ENCODE assay signal across 1 cellular context in the genomic region with DNA sequence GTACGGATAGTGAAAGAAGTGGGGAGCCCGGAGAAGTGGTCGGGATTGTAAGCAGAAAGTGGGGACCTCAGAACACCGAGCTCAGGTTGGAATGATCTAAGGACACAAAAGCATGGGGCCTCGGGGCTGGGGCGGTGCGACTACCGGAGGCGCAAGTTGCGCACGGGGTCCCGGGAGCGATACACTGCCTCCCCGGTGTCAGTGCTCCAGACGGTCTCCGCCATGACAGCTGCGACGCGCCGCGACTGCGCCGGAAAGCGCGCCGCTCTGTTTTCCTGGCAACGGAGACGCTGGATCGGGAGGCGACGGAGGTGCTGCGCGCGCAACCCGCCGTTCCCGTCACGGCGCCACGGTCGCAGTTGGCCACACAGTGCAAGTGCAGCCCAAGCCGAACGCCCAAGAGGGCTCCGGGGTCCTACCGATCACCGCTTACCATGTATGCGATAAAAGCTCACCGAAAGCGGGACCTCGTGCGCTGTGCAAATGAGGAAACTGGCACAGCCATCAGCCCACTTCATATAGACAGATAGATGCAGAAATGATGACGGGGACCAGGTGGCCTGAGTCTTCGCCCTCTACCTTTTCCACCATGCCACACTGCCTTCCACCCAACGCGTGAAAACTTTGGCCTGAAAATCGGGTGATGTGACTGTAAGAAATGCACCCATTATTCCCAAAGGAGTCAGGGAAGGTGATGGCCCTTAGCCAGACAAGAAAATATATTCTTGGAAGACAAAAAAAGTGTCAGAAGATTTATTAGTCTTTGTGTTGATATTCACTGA.
TF ChIP-seq lines count a peak whose summit lies in the region.

A gene (minus strand): TSS at position 249 of the 782 bp plus-strand sequence. CDS start 25 bp downstream, at position 224.

TF ChIP-seq in GM12878, 131 proteins besides CTCF, POLR2A, EP300 and RAD21 (continued from another document):
- TF ChIP-seq, protein P1, sequence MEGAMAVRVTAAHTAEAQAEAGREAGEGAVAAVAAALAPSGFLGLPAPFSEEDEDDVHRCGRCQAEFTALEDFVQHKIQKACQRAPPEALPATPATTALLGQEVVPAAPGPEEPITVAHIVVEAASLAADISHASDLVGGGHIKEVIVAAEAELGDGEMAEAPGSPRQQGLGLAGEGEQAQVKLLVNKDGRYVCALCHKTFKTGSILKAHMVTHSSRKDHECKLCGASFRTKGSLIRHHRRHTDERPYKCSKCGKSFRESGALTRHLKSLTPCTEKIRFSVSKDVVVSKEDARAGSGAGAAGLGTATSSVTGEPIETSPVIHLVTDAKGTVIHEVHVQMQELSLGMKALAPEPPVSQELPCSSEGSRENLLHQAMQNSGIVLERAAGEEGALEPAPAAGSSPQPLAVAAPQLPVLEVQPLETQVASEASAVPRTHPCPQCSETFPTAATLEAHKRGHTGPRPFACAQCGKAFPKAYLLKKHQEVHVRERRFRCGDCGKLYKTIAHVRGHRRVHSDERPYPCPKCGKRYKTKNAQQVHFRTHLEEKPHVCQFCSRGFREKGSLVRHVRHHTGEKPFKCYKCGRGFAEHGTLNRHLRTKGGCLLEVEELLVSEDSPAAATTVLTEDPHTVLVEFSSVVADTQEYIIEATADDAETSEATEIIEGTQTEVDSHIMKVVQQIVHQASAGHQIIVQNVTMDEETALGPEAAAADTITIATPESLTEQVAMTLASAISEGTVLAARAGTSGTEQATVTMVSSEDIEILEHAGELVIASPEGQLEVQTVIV (IDR thresholded peaks at IDR 0.05; ENCODE audit: borderline replicate concordance, partially characterized antibody), result peak; percentile 98
- TF ChIP-seq SUZ12 (IDR thresholded peaks at IDR 0.05; ENCODE audit: unreplicated experiment), result no peak
- no peak for TF ChIP-seq ZNF622 (IDR thresholded peaks at IDR 0.05)
- TF ChIP-seq KLF5 (IDR thresholded peaks at IDR 0.05; ENCODE audit: partially characterized antibody), result peak; percentile 27
- TF ChIP-seq ZSCAN29 (IDR thresholded peaks at IDR 0.05), result no peak
- peak; percentile 71; the same call in 1 of the 2 replicates for TF ChIP-seq CHD2 (IDR thresholded peaks at IDR 0.05; ENCODE audit: borderline replicate concordance, low read depth, low read length)
- TF ChIP-seq SPI1 (IDR thresholded peaks at IDR 0.05; ENCODE audit: borderline replicate concordance, insufficient read depth, low read depth, low read length), result 0 out of 2 replicates have a peak, but pooled peaks have one; percentile 5
- TF ChIP-seq BRCA1 (IDR thresholded peaks at IDR 0.05; ENCODE audit: low read depth, low read length), result no peak
- TF ChIP-seq, protein P2, sequence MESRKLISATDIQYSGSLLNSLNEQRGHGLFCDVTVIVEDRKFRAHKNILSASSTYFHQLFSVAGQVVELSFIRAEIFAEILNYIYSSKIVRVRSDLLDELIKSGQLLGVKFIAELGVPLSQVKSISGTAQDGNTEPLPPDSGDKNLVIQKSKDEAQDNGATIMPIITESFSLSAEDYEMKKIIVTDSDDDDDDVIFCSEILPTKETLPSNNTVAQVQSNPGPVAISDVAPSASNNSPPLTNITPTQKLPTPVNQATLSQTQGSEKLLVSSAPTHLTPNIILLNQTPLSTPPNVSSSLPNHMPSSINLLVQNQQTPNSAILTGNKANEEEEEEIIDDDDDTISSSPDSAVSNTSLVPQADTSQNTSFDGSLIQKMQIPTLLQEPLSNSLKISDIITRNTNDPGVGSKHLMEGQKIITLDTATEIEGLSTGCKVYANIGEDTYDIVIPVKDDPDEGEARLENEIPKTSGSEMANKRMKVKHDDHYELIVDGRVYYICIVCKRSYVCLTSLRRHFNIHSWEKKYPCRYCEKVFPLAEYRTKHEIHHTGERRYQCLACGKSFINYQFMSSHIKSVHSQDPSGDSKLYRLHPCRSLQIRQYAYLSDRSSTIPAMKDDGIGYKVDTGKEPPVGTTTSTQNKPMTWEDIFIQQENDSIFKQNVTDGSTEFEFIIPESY (IDR thresholded peaks at IDR 0.05), result no peak
- TF ChIP-seq, protein P3, sequence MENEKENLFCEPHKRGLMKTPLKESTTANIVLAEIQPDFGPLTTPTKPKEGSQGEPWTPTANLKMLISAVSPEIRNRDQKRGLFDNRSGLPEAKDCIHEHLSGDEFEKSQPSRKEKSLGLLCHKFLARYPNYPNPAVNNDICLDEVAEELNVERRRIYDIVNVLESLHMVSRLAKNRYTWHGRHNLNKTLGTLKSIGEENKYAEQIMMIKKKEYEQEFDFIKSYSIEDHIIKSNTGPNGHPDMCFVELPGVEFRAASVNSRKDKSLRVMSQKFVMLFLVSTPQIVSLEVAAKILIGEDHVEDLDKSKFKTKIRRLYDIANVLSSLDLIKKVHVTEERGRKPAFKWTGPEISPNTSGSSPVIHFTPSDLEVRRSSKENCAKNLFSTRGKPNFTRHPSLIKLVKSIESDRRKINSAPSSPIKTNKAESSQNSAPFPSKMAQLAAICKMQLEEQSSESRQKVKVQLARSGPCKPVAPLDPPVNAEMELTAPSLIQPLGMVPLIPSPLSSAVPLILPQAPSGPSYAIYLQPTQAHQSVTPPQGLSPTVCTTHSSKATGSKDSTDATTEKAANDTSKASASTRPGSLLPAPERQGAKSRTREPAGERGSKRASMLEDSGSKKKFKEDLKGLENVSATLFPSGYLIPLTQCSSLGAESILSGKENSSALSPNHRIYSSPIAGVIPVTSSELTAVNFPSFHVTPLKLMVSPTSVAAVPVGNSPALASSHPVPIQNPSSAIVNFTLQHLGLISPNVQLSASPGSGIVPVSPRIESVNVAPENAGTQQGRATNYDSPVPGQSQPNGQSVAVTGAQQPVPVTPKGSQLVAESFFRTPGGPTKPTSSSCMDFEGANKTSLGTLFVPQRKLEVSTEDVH (IDR thresholded peaks at IDR 0.05; ENCODE audit: low read depth, partially characterized antibody), result no peak
- TF ChIP-seq NR2C1 (IDR thresholded peaks at IDR 0.05), result no peak
- TF ChIP-seq, protein P4, sequence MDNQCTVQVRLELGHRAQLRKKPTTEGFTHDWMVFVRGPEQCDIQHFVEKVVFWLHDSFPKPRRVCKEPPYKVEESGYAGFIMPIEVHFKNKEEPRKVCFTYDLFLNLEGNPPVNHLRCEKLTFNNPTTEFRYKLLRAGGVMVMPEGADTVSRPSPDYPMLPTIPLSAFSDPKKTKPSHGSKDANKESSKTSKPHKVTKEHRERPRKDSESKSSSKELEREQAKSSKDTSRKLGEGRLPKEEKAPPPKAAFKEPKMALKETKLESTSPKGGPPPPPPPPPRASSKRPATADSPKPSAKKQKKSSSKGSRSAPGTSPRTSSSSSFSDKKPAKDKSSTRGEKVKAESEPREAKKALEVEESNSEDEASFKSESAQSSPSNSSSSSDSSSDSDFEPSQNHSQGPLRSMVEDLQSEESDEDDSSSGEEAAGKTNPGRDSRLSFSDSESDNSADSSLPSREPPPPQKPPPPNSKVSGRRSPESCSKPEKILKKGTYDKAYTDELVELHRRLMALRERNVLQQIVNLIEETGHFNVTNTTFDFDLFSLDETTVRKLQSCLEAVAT (IDR thresholded peaks at IDR 0.05), result peak; percentile 31
- TF ChIP-seq KAT2A (conservative IDR thresholded peaks at IDR 0.05; ENCODE audit: control insufficient read depth, low read depth, low read length), result no peak
- TF ChIP-seq NFYA (IDR thresholded peaks at IDR 0.05; ENCODE audit: borderline replicate concordance, low read depth, low read length), result no peak
- peak; percentile 50 for TF ChIP-seq EED (IDR thresholded peaks at IDR 0.05; ENCODE audit: low read depth)
- TF ChIP-seq MTA2 (IDR thresholded peaks at IDR 0.05; ENCODE audit: low read depth), result 0 out of 2 replicates have a peak, but pooled peaks have one; percentile 0
- TF ChIP-seq HCFC1 (IDR thresholded peaks at IDR 0.05; ENCODE audit: low read length), result peak; percentile 66
- no peak for TF ChIP-seq SREBF2 (IDR thresholded peaks at IDR 0.05; ENCODE audit: low read length)
- no peak for TF ChIP-seq EGR1 (IDR thresholded peaks at IDR 0.05; ENCODE audit: borderline replicate concordance in 1 of 2, low read depth in 2 of 2, low read length in 2 of 2)
